ENCODE assay signal across 8 cellular contexts in genomic region chr6:132298344-132298949, GRCh38.
DNase-seq lines count a peak whose midpoint lies in the region; ATAC-seq lines count a peak whose summit lies in the region.

No MANE protein-coding gene starts in this region.

- ATAC-seq in GM21367 (IDR thresholded peaks at IDR 0.05; ENCODE audit: unreplicated experiment), result peak; percentile 66
- ATAC-seq in GM18858 (IDR thresholded peaks at IDR 0.05; ENCODE audit: unreplicated experiment), result no peak

- peak; percentile 21 for DNase-seq in NCI-H2196 (lab: John Stamatoyannopoulos, UW; ENCODE audit: unreplicated experiment)
- DNase-seq in NCI-H2196 treated with DMSO at 0.1 percent for 48 hours (lab: John Stamatoyannopoulos, UW; ENCODE audit: unreplicated experiment), result no peak
- peak; percentile 5 for DNase-seq in NCI-H1694 treated with DMSO at 0.1 percent for 48 hours (lab: John Stamatoyannopoulos, UW)
- peak in 29 of 56 donors; percentile 2 to 84 (median 25) for DNase-seq in amygdala (lab: John Stamatoyannopoulos, UW)
- peak; percentile 31 for DNase-seq in iPS-NIHi7 (ENCODE audit: extremely low spot score)
- peak; percentile 39 for DNase-seq in stromal cell of bone marrow (ENCODE audit: low read depth)
